41 cellular contexts compared by ENCODE assay signal in the genomic region with DNA sequence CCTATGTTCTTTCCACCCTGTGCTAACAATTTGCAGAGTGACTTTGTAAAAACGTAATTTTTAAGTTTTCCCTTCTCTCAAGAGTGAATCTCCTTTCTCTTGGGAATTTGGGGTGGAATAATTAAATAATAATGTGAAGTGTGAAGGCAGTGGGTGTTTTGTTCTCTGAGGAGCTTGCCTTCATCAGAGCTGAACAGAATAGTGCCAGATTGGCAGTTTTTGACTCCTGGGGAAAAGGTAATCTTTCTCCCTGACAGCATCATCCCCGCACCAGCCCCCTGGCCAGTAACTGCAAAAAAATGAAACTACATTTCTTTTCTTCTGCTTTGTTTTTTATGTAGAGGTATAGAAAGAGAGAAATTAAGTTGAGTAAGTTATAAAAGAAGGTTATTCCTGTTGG. TPM values are rescaled to one million over a fixed set of nuclear protein-coding genes. Genes with fewer than 3 reads are reported as not detected.
"Had no signal": no experiment of that assay in that cellular context is flagged by ENCODE, and none has a peak within 500 bp of the region (broad histone marks: within the 10 kb centered on the region; RNA-seq: fewer than 3 reads in every experiment).

No MANE protein-coding gene starts in this region.

- H3K4me1 Mint-ChIP-seq: activated B cell treated with CpG ODN at 0.5 μM for 24 hours; activated CD4-positive, alpha-beta T cell treated with anti-CD3 and anti-CD28 coated beads, Interleukin-2, amount 10 ng/mL, durations not matched to agents 24 days and 14 days; activated naive CD8-positive, alpha-beta T cell treated with anti-CD3 and anti-CD28 coated beads for 36 hours; activated T-helper 17 cell treated with anti-CD3 and anti-CD28 coated beads, Interleukin-2, amount 50 U/mL, for 72 hours; central memory CD8-positive, alpha-beta T cell had no signal

- H3K36me3 ChIP-seq: adrenal gland, brain microvascular endothelial cell, breast epithelium had no signal

- H3K27me3 ChIP-seq: adrenal gland, body of pancreas, brain microvascular endothelial cell, breast epithelium had no signal

- H3K27ac ChIP-seq: adrenal gland, body of pancreas, brain microvascular endothelial cell, breast epithelium, VCaP had no signal

- DNase-seq: activated B cell treated with CpG ODN at 0.5 μM for 24 hours; activated CD4-positive, alpha-beta memory T cell treated with anti-CD3 and anti-CD28 coated beads for 36 hours; activated CD4-positive, alpha-beta T cell treated with anti-CD3 and anti-CD28 coated beads for 4 hours; activated CD4-positive, alpha-beta T cell treated with anti-CD3 and anti-CD28 coated beads, Interleukin-2, amount 10 ng/mL, durations not matched to agents 24 days and 14 days; activated CD4-positive, alpha-beta T cell treated with anti-CD3 and anti-CD28 coated beads, Interleukin-2, amount 50 U/mL, for 1 hour; activated CD4-positive, alpha-beta T cell treated with anti-CD3 and anti-CD28 coated beads, Interleukin-2, amount 50 U/mL, for 4 hours; activated CD4-positive, CD25-positive, alpha-beta regulatory T cell treated with anti-CD3 and anti-CD28 coated beads, Interleukin-2, amount 50 U/mL, for 72 hours; activated CD8-positive, alpha-beta memory T cell treated with anti-CD3 and anti-CD28 coated beads, Interleukin-2, amount 50 U/mL, for 4 hours; activated CD8-positive, alpha-beta T cell treated with anti-CD3 and anti-CD28 coated beads for 36 hours; activated effector memory CD4-positive, alpha-beta T cell treated with anti-CD3 and anti-CD28 coated beads, Interleukin-2, amount 50 U/mL, for 16 hours; activated gamma-delta T cell treated with Interleukin-2 at 50 U/mL for 16 hours; activated naive CD4-positive, alpha-beta T cell; activated naive CD4-positive, alpha-beta T cell treated with anti-CD3 and anti-CD28 coated beads for 36 hours; activated naive CD4-positive, alpha-beta T cell treated with anti-CD3 and anti-CD28 coated beads, Interleukin-2, amount 50 U/mL, for 16 hours; activated naive CD8-positive, alpha-beta T cell treated with anti-CD3 and anti-CD28 coated beads for 36 hours; activated T-cell treated with anti-CD3 and anti-CD28 coated beads for 4 hours; activated T-cell treated with anti-CD3 and anti-CD28 coated beads, Interleukin-2, amount 50 U/mL, for 1 hour; activated T-cell treated with anti-CD3 and anti-CD28 coated beads, Interleukin-2, amount 50 U/mL, for 4 hours; activated T-cell treated with anti-CD3 and anti-CD28 coated beads, Interleukin-2, amount 50 U/mL, for 72 hours; adrenal gland; amniotic stem cell; aorta; body of pancreas; brain microvascular endothelial cell; cerebellar nuclear complex; T-helper 1 cell; T-helper 2 cell; T-helper 9 cell had no signal

- H3K27ac Mint-ChIP-seq: activated B cell treated with CpG ODN at 0.5 μM for 24 hours; activated CD4-positive, alpha-beta memory T cell treated with anti-CD3 and anti-CD28 coated beads for 36 hours; activated CD4-positive, alpha-beta T cell treated with anti-CD3 and anti-CD28 coated beads, Interleukin-2, amount 10 ng/mL, durations not matched to agents 24 days and 14 days; activated CD8-positive, alpha-beta T cell treated with anti-CD3 and anti-CD28 coated beads for 36 hours; activated naive CD4-positive, alpha-beta T cell treated with anti-CD3 and anti-CD28 coated beads for 36 hours; activated naive CD4-positive, alpha-beta T cell treated with anti-CD3 and anti-CD28 coated beads, Interleukin-2, amount 50 U/mL, for 72 hours; activated naive CD8-positive, alpha-beta T cell treated with anti-CD3 and anti-CD28 coated beads for 36 hours; activated T-cell treated with anti-CD3 and anti-CD28 coated beads, Interleukin-2, amount 50 U/mL, for 72 hours; activated T-helper 1 cell treated with anti-CD3 and anti-CD28 coated beads, Interleukin-12 subunit alpha, Interleukin-12 subunit beta, Interleukin-2, Interleukin-4 antibody, amounts not matched to agents 30 ng/mL and 10 ng/mL and 1 ng/mL, durations not matched to agents 14 hours and 24 hours and 36 hours; activated T-helper 17 cell treated with anti-CD3 and anti-CD28 coated beads, Interleukin-2, amount 50 U/mL, for 72 hours; T-helper 1 cell treated with Interleukin-12 subunit alpha and Interleukin-12 subunit beta and Interleukin-4 antibody, amounts not matched to agents 30 μg/mL and 1 μg/mL, for 36 hours; T-helper 2 cell treated with Interferon-gamma antibody and Interleukin-4, amounts not matched to agents 5 μg/mL and 100 μg/mL, for 36 hours had no signal

- H3K27me3 Mint-ChIP-seq: activated B cell treated with CpG ODN at 0.5 μM for 24 hours; activated CD4-positive, alpha-beta memory T cell treated with anti-CD3 and anti-CD28 coated beads for 36 hours; activated CD4-positive, alpha-beta T cell treated with anti-CD3 and anti-CD28 coated beads, Interleukin-2, amount 10 ng/mL, durations not matched to agents 24 days and 14 days; activated CD8-positive, alpha-beta T cell treated with anti-CD3 and anti-CD28 coated beads for 36 hours; activated naive CD8-positive, alpha-beta T cell treated with anti-CD3 and anti-CD28 coated beads for 36 hours; activated T-helper 17 cell treated with anti-CD3 and anti-CD28 coated beads, Interleukin-2, amount 50 U/mL, for 72 hours; central memory CD8-positive, alpha-beta T cell had no signal

- H3K9me3 ChIP-seq: adrenal gland, body of pancreas, breast epithelium had no signal

- FAIRE-seq: astrocyte, TTC549 had no signal

- H3K36me3 Mint-ChIP-seq: activated CD4-positive, alpha-beta memory T cell treated with anti-CD3 and anti-CD28 coated beads for 36 hours; activated naive CD4-positive, alpha-beta T cell treated with anti-CD3 and anti-CD28 coated beads, Interleukin-2, amount 50 U/mL, for 72 hours; activated naive CD8-positive, alpha-beta T cell treated with anti-CD3 and anti-CD28 coated beads for 36 hours had no signal

- ATAC-seq: activated CD8-positive, alpha-beta T cell treated with anti-CD3 and anti-CD28 coated beads for 36 hours; activated naive CD4-positive, alpha-beta T cell treated with anti-CD3 and anti-CD28 coated beads, Interleukin-2, amount 50 U/mL, for 72 hours; activated T-cell treated with anti-CD3 and anti-CD28 coated beads, Interleukin-2, amount 50 U/mL, for 4 hours; activated T-cell treated with anti-CD3 and anti-CD28 coated beads, Interleukin-2, amount 50 U/mL, for 72 hours; activated T-helper 17 cell treated with anti-CD3 and anti-CD28 coated beads, Interleukin-2, amount 50 U/mL, for 72 hours; body of pancreas had no signal

- H3K4me1 ChIP-seq: adrenal gland, body of pancreas, breast epithelium had no signal

- H3K4me3 ChIP-seq: adrenal gland, body of pancreas, breast epithelium had no signal

- H3K4me3 Mint-ChIP-seq: activated B cell treated with CpG ODN at 0.5 μM for 24 hours; activated CD4-positive, alpha-beta memory T cell treated with anti-CD3 and anti-CD28 coated beads for 36 hours; activated CD4-positive, alpha-beta T cell treated with anti-CD3 and anti-CD28 coated beads, Interleukin-2, amount 10 ng/mL, durations not matched to agents 24 days and 14 days; activated CD8-positive, alpha-beta T cell treated with anti-CD3 and anti-CD28 coated beads for 36 hours; activated naive CD4-positive, alpha-beta T cell treated with anti-CD3 and anti-CD28 coated beads for 36 hours; activated naive CD8-positive, alpha-beta T cell treated with anti-CD3 and anti-CD28 coated beads for 36 hours; activated T-cell treated with anti-CD3 and anti-CD28 coated beads, Interleukin-2, amount 50 U/mL, for 4 hours; activated T-cell treated with anti-CD3 and anti-CD28 coated beads, Interleukin-2, amount 50 U/mL, for 72 hours; activated T-helper 1 cell treated with anti-CD3 and anti-CD28 coated beads, Interleukin-12 subunit alpha, Interleukin-12 subunit beta, Interleukin-2, Interleukin-4 antibody, amounts not matched to agents 30 ng/mL and 10 ng/mL and 1 ng/mL, durations not matched to agents 14 hours and 24 hours and 36 hours; activated T-helper 17 cell treated with anti-CD3 and anti-CD28 coated beads, Interleukin-2, amount 50 U/mL, for 72 hours; central memory CD8-positive, alpha-beta T cell; T-helper 1 cell treated with Interleukin-12 subunit alpha and Interleukin-12 subunit beta and Interleukin-4 antibody, amounts not matched to agents 30 μg/mL and 1 μg/mL, for 36 hours; T-helper 2 cell treated with Interferon-gamma antibody and Interleukin-4, amounts not matched to agents 5 μg/mL and 100 μg/mL, for 36 hours had no signal

- H3K9me3 Mint-ChIP-seq: activated B cell treated with CpG ODN at 0.5 μM for 24 hours; activated CD4-positive, alpha-beta memory T cell treated with anti-CD3 and anti-CD28 coated beads for 36 hours; activated CD4-positive, alpha-beta T cell treated with anti-CD3 and anti-CD28 coated beads, Interleukin-2, amount 10 ng/mL, durations not matched to agents 24 days and 14 days; activated T-helper 1 cell treated with anti-CD3 and anti-CD28 coated beads, Interleukin-12 subunit alpha, Interleukin-12 subunit beta, Interleukin-2, Interleukin-4 antibody, amounts not matched to agents 30 ng/mL and 10 ng/mL and 1 ng/mL, durations not matched to agents 14 hours and 24 hours and 36 hours; T-helper 1 cell treated with Interleukin-12 subunit alpha and Interleukin-12 subunit beta and Interleukin-4 antibody, amounts not matched to agents 30 μg/mL and 1 μg/mL, for 36 hours; T-helper 2 cell treated with Interferon-gamma antibody and Interleukin-4, amounts not matched to agents 5 μg/mL and 100 μg/mL, for 36 hours had no signal

RNA-seq across cellular contexts. Expression of a gene that starts 59.9 kb away (rescaled TPM):
- total RNA-seq: activated B cell treated with CpG ODN at 0.5 μM for 24 hours; activated CD4-positive, alpha-beta memory T cell treated with anti-CD3 and anti-CD28 coated beads for 36 hours; activated CD4-positive, alpha-beta T cell treated with anti-CD3 and anti-CD28 coated beads, Interleukin-2, amount 10 ng/mL, durations not matched to agents 24 days and 14 days; activated CD8-positive, alpha-beta memory T cell treated with anti-CD3 and anti-CD28 coated beads for 36 hours; activated CD8-positive, alpha-beta T cell treated with anti-CD3 and anti-CD28 coated beads for 36 hours; activated naive CD4-positive, alpha-beta T cell treated with anti-CD3 and anti-CD28 coated beads for 36 hours; activated naive CD4-positive, alpha-beta T cell treated with anti-CD3 and anti-CD28 coated beads, Interleukin-2, amount 50 U/mL, for 72 hours; activated naive CD8-positive, alpha-beta T cell treated with anti-CD3 and anti-CD28 coated beads for 36 hours; activated T-cell treated with anti-CD3 and anti-CD28 coated beads, Interleukin-2, amount 50 U/mL, for 4 hours; activated T-cell treated with anti-CD3 and anti-CD28 coated beads, Interleukin-2, amount 50 U/mL, for 72 hours; activated T-helper 1 cell treated with anti-CD3 and anti-CD28 coated beads, Interleukin-12 subunit alpha, Interleukin-12 subunit beta, Interleukin-2, Interleukin-4 antibody, amounts not matched to agents 30 ng/mL and 10 ng/mL and 1 ng/mL, durations not matched to agents 14 hours and 24 hours and 36 hours; activated T-helper 17 cell treated with anti-CD3 and anti-CD28 coated beads, Interleukin-2, amount 50 U/mL, for 72 hours; aorta; cardiac septum; chondrocyte had no signal
- polyA plus RNA-seq: aorta had no signal
